In the genomic region with DNA sequence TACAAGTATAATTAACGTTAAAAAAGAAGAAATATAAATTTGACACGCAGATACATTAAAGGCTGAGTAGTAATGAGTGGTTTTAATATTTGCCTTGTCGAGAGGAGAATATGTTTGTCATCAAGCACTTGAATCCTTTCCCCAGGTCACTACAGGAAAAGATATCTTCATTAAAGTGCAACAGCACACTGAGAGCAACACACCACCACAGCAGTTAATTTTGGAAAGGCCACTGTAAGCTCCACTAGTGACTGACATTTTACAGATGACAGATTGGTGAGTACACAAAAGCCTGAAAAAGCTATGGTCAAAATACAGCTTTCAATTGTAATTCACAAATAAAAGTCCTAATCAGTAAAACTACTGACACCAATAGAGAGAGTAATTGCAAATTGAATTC, we compare ENCODE assay signal across 3 cellular contexts.
"Had no signal": no experiment of that assay in that cellular context is flagged by ENCODE, and none has a peak within 500 bp of the region (broad histone marks: within the 10 kb centered on the region; RNA-seq: fewer than 3 reads in every experiment).

No MANE protein-coding gene starts in this region.

- DNase-seq: GDM1, GF-D8 had no signal

- ATAC-seq: GM12878 had no signal

- H3K4me3 ChIP-seq: GM12878 had no signal
